Comparison of ENCODE assay signal across 1 cellular context in genomic region chr10:79142064-79142491, GRCh38.
TF ChIP-seq lines count a peak whose summit lies in the region.

No MANE protein-coding gene starts in this region.

TF ChIP-seq in K562, 482 proteins besides CTCF, POLR2A, EP300 and RAD21 (continued from another document):
- TF ChIP-seq CEBPG (CRISPR knock-in tag; IDR thresholded peaks at IDR 0.05) (0 out of 2 replicates have a peak, but pooled peaks have one; percentile 19), CEBPG (tag; conservative IDR thresholded peaks at IDR 0.05 in 1 of 2, IDR thresholded peaks at IDR 0.05 in 1 of 2) (no peak), THAP12 (CRISPR knock-in tag; IDR thresholded peaks at IDR 0.05) (no peak), ATF3 (IDR thresholded peaks at IDR 0.05) (0 out of 2 replicates have a peak, but pooled peaks have one; percentile 20), ATF3 (CRISPR knock-in tag; conservative IDR thresholded peaks at IDR 0.05) (no peak)
